Comparison of ENCODE assay signal across 16 cellular contexts in genomic region chr2:15914981-15915380, GRCh38.
"Had no signal": no experiment of that assay in that cellular context is flagged by ENCODE, and none has a peak within 500 bp of the region (broad histone marks: within the 10 kb centered on the region; RNA-seq: fewer than 3 reads in every experiment).

No MANE protein-coding gene starts in this region.

- H3K27me3 ChIP-seq: brain microvascular endothelial cell, right lobe of liver, testis, upper lobe of right lung had no signal

- H3K36me3 Mint-ChIP-seq: activated naive CD4-positive, alpha-beta T cell treated with anti-CD3 and anti-CD28 coated beads, Interleukin-2, amount 50 U/mL, for 24 hours; stimulated activated memory B cell treated with anti-CD40 and anti-IgM and Interleukin-4, amounts not matched to agents 10 μg/mL and 1 μg/mL and 100 μg/mL, for 72 hours; T-cell had no signal

- H3K27ac ChIP-seq: brain microvascular endothelial cell, right lobe of liver, testis, upper lobe of right lung had no signal

- FAIRE-seq: small intestine had no signal

- H3K36me3 ChIP-seq: brain microvascular endothelial cell, right lobe of liver, upper lobe of right lung had no signal

- H3K4me1 ChIP-seq: right lobe of liver, testis had no signal

- H3K9me3 Mint-ChIP-seq: activated naive CD4-positive, alpha-beta T cell treated with anti-CD3 and anti-CD28 coated beads, Interleukin-2, amount 50 U/mL, for 24 hours; dendritic cell treated with granulocyte-macrophage colony-stimulating factor and Interleukin-4, amounts not matched to agents 40 ng/mL and 50 ng/mL, for 4 days; stimulated activated memory B cell treated with anti-CD40 and anti-IgM and Interleukin-4, amounts not matched to agents 10 μg/mL and 1 μg/mL and 100 μg/mL, for 72 hours; T-cell; T-helper 2 cell treated with Interferon-gamma antibody and Interleukin-4, amounts not matched to agents 5 μg/mL and 100 μg/mL, for 36 hours had no signal

- H3K27ac Mint-ChIP-seq: activated naive CD4-positive, alpha-beta T cell treated with anti-CD3 and anti-CD28 coated beads, Interleukin-2, amount 50 U/mL, for 24 hours; dendritic cell treated with granulocyte-macrophage colony-stimulating factor and Interleukin-4, amounts not matched to agents 40 ng/mL and 50 ng/mL, for 4 days; stimulated activated memory B cell treated with anti-CD40 and anti-IgM and Interleukin-4, amounts not matched to agents 10 μg/mL and 1 μg/mL and 100 μg/mL, for 72 hours; T-cell; T-helper 2 cell treated with Interferon-gamma antibody and Interleukin-4, amounts not matched to agents 5 μg/mL and 100 μg/mL, for 36 hours had no signal

- H3K4me1 Mint-ChIP-seq: activated naive CD4-positive, alpha-beta T cell treated with anti-CD3 and anti-CD28 coated beads, Interleukin-2, amount 50 U/mL, for 24 hours; stimulated activated memory B cell treated with anti-CD40 and anti-IgM and Interleukin-4, amounts not matched to agents 10 μg/mL and 1 μg/mL and 100 μg/mL, for 72 hours; T-cell had no signal

- DNase-seq: activated CD4-positive, alpha-beta T cell treated with anti-CD3 and anti-CD28 coated beads for 1 hour; activated gamma-delta T cell treated with Interleukin-2 at 50 U/mL for 16 hours; activated T-cell treated with anti-CD3 and anti-CD28 coated beads, Interleukin-2, amount 50 U/mL, for 1 hour; brain microvascular endothelial cell; effector CD8-positive, alpha-beta T cell; foreskin melanocyte; mammary epithelial cell; right lobe of liver; small intestine; T-cell; upper lobe of right lung had no signal

- ATAC-seq: right lobe of liver; stimulated activated memory B cell treated with anti-CD40 and anti-IgM and Interleukin-4, amounts not matched to agents 10 μg/mL and 1 μg/mL and 100 μg/mL, for 72 hours; T-cell had no signal

- H3K27me3 Mint-ChIP-seq: activated naive CD4-positive, alpha-beta T cell treated with anti-CD3 and anti-CD28 coated beads, Interleukin-2, amount 50 U/mL, for 24 hours; stimulated activated memory B cell treated with anti-CD40 and anti-IgM and Interleukin-4, amounts not matched to agents 10 μg/mL and 1 μg/mL and 100 μg/mL, for 72 hours had no signal

- H3K9me3 ChIP-seq: right lobe of liver, testis, upper lobe of right lung had no signal

- H3K4me3 ChIP-seq: right lobe of liver, testis, upper lobe of right lung had no signal

- H3K4me3 Mint-ChIP-seq: activated naive CD4-positive, alpha-beta T cell treated with anti-CD3 and anti-CD28 coated beads, Interleukin-2, amount 50 U/mL, for 24 hours; dendritic cell treated with granulocyte-macrophage colony-stimulating factor and Interleukin-4, amounts not matched to agents 40 ng/mL and 50 ng/mL, for 4 days; stimulated activated memory B cell treated with anti-CD40 and anti-IgM and Interleukin-4, amounts not matched to agents 10 μg/mL and 1 μg/mL and 100 μg/mL, for 72 hours; T-cell; T-helper 2 cell treated with Interferon-gamma antibody and Interleukin-4, amounts not matched to agents 5 μg/mL and 100 μg/mL, for 36 hours had no signal
